8 cellular contexts compared by ENCODE assay signal in the genomic region with DNA sequence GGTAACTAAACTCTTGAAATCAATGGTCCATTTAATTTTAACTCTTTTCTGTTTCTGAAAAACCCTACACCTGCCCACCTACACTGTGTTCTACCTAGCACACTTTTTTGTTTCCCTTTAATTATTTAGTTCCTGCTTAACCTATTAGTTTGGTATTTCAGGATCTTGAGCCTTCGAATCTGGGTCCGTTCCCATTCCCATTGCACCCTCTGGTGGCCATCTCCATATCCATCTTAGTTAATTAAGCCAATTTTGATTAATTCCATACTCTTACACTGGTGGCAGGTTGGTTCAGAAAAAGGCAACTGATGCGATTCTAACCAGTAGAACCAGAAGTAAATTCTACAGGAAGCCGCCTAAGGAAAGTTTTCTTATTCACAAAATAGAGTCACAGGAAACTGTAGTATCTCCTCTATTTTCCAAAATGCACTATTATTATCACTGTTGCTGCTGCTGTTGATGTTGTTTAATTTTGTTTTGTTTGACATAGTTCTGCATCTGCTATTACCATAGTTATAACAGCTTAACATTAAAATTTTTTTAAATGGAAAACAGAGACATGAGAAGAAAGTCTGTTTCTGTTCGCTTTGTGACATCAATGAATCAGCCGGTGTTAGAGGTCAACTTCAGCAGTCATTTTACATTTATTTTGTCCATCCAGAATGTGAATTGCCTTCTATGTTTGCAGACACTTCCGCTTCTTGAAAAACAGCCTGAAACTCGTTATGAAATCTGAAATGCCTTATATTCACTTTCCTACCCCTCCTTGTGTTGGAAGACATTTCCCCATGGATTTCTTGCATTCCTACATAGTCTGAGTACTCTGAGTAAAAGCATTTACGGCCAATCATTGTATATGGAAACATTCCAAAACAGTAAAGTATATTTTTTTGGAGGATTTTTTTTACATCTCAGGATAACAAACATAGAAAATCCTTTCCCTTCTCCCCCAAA.
DNase-seq lines count a peak whose midpoint lies in the region; ATAC-seq and TF ChIP-seq lines count a peak whose summit lies in the region.

No MANE protein-coding gene starts in this region.

- H3K9ac ChIP-seq in OCI-LY3 (ENCODE audit: low read length), result no peak overlapping the region

- H3K4me3 ChIP-seq in OCI-LY3 (ENCODE audit: low read length) (no peak overlapping the region), osteoblast (ENCODE audit: insufficient read depth, low read length) (no peak overlapping the region)

- H3K27ac ChIP-seq in OCI-LY3 (ENCODE audit: low read length) (no peak overlapping the region), osteoblast (ENCODE audit: low read depth, low read length) (no peak overlapping the region)

- H3K4me1 ChIP-seq in OCI-LY3 (ENCODE audit: low read length), result peaks cover 7% of the 10 kb centered on the region
- H3K4me1 ChIP-seq in osteoblast (ENCODE audit: insufficient read depth, low read length), result no peaks in the 10 kb centered on the region

- H3K4me2 ChIP-seq in OCI-LY3 (ENCODE audit: low read length) (no peak overlapping the region), osteoblast (ENCODE audit: insufficient read depth, low read length) (no peak overlapping the region)

- peak; percentile 73 for TF ChIP-seq CTCF in OCI-LY3 (IDR thresholded peaks at IDR 0.05; ENCODE audit: low read depth, low read length)
- peak; percentile 20 for TF ChIP-seq CTCF in osteoblast (IDR thresholded peaks at IDR 0.05; ENCODE audit: extremely low read depth, low read depth, low read length)

- DNase-seq in COR-L47 (lab: John Stamatoyannopoulos, UW) (peak; percentile 61), HUDEP-2 (lab: John Stamatoyannopoulos, UW; ENCODE audit: unreplicated experiment in 76 of 76) (peak in 47 of 76 experiments; percentile 1 to 78 (median 25)), erythroblast (lab: John Stamatoyannopoulos, UW) (peak; percentile 40 to 60), osteoblast (ENCODE audit: insufficient read length, low spot score, missing footprints) (no peak)
- no peak for DNase-seq in stimulated activated CD4-positive, alpha-beta T cell treated with anti-CD3 and anti-CD28 coated beads, Interleukin-4, amount 100 ng/mL, for 24 hours

- H3K9me3 ChIP-seq in OCI-LY3 (ENCODE audit: insufficient read depth, low read length) (no peaks in the 10 kb centered on the region), osteoblast (ENCODE audit: low read depth, low read length) (no peaks in the 10 kb centered on the region)

- ATAC-seq in GM21390 (IDR thresholded peaks at IDR 0.05; ENCODE audit: unreplicated experiment), result no peak
- ATAC-seq in HG03139 (IDR thresholded peaks at IDR 0.05; ENCODE audit: unreplicated experiment), result no peak

- no peak for TF ChIP-seq POLR2A in erythroblast (IDR thresholded peaks at IDR 0.05; ENCODE audit: low read length)

- H4K20me1 ChIP-seq in OCI-LY3 (ENCODE audit: insufficient read depth, low read length) (no peaks in the 10 kb centered on the region), osteoblast (ENCODE audit: insufficient read depth, low read length) (no peaks in the 10 kb centered on the region)

- H2AFZ ChIP-seq in OCI-LY3 (ENCODE audit: low read depth, low read length), result no peak overlapping the region
- H2AFZ ChIP-seq in osteoblast (ENCODE audit: low read length), result no peak overlapping the region

- H3K79me2 ChIP-seq in OCI-LY3 (ENCODE audit: low read length), result no peaks in the 10 kb centered on the region
- H3K79me2 ChIP-seq in osteoblast (ENCODE audit: insufficient read depth, low read length), result no peaks in the 10 kb centered on the region

- no peaks in the 10 kb centered on the region for H3K27me3 ChIP-seq in OCI-LY3 (ENCODE audit: low read depth, low read length)
- no peaks in the 10 kb centered on the region for H3K27me3 ChIP-seq in osteoblast (ENCODE audit: insufficient read depth, low read length)

- no peaks in the 10 kb centered on the region for H3K36me3 ChIP-seq in OCI-LY3 (replicated peaks; ENCODE audit: low read depth, low read length)
- H3K36me3 ChIP-seq in osteoblast (ENCODE audit: insufficient read depth, low read length), result no peaks in the 10 kb centered on the region

Comparison
In these comparisons a context has a peak if more than half of its experiments do, and no peak if none do; other contexts are left out.
1. DNase-seq: peak in COR-L47 (single experiment), HUDEP-2 (47 of 76) and erythroblast (2 of 2); none in osteoblast (single experiment) and stimulated activated CD4-positive, alpha-beta T cell treated with anti-CD3 and anti-CD28 coated beads, Interleukin-4, amount 100 ng/mL, for 24 hours (single experiment).